In genomic region chr12:123928274-123928865, GRCh38 we compare ENCODE assay signal across 1 cellular context.
TF ChIP-seq lines count a peak whose summit lies in the region.

No MANE protein-coding gene starts in this region.

TF ChIP-seq in H1, 55 proteins besides CTCF, POLR2A, EP300 and RAD21 (continued from another document):
- no peak for TF ChIP-seq MAX (IDR thresholded peaks at IDR 0.05)
- TF ChIP-seq KDM4A (IDR thresholded peaks at IDR 0.05; ENCODE audit: low read depth, low read length, severe bottlenecking) = no peak
- TF ChIP-seq FOSL1 (IDR thresholded peaks at IDR 0.05; ENCODE audit: insufficient read depth, low read depth, low read length) = no peak
- TF ChIP-seq SIN3A (conservative IDR thresholded peaks at IDR 0.05 in 1 of 2, IDR thresholded peaks at IDR 0.05 in 1 of 2; ENCODE audit: low read depth in 1 of 2, low read length in 2 of 2) = no peak
- TF ChIP-seq ZNF274 (IDR thresholded peaks at IDR 0.05; ENCODE audit: borderline replicate concordance, extremely low read depth, low read length) = no peak
- no peak for TF ChIP-seq HDAC6 (IDR thresholded peaks at IDR 0.05; ENCODE audit: low read depth, low read length)
- TF ChIP-seq TBP (IDR thresholded peaks at IDR 0.05; ENCODE audit: low read depth, low read length) = no peak
- TF ChIP-seq CBX5 (IDR thresholded peaks at IDR 0.05; ENCODE audit: low read depth, low read length) = no peak
- no peak for TF ChIP-seq KDM5A (IDR thresholded peaks at IDR 0.05; ENCODE audit: low read length)
- TF ChIP-seq SIRT6 (IDR thresholded peaks at IDR 0.05; ENCODE audit: low read length) = no peak
- no peak for TF ChIP-seq EZH2 (IDR thresholded peaks at IDR 0.05; ENCODE audit: low read depth, low read length, severe bottlenecking)
- no peak for TF ChIP-seq PHF8 (conservative IDR thresholded peaks at IDR 0.05; ENCODE audit: low read depth, low read length)
- no peak for TF ChIP-seq SAP30 (IDR thresholded peaks at IDR 0.05; ENCODE audit: insufficient read depth, insufficient replicate concordance, low read length)
- no peak for TF ChIP-seq ASH2L (IDR thresholded peaks at IDR 0.05; ENCODE audit: low read length)
- no peak for TF ChIP-seq POU5F1 (IDR thresholded peaks at IDR 0.05; ENCODE audit: low read depth, low read length)
